8 cellular contexts compared by ENCODE assay signal in the genomic region with DNA sequence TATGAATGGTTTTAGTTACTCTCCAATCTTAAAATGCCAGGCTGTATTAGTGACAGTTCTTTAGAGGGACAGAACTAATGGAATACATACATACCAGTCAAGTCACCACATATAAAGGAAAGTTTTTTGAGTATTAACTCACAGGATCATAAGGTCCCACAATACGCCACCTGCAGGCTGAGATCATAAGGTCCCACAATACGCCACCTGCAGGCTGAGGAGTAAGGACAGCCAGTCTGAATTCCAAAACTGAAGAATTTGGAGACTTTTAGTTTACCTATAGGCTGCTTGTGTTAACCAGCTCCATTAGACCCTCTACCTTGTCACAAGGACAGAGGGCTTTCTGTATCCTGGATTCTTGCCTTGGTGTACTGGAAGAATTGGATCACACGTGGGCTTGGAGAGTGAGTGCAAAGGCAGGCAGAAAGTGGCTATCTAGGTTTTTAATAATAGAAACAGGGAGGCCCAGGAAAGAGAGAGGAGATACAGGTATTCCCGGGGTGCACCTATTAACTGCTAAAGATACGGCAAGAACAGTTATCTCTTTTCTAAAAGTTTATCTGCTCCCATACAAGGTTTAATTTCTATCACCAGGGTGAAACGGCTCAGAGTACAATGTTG.
DNase-seq lines count a peak whose midpoint lies in the region; ATAC-seq and TF ChIP-seq lines count a peak whose summit lies in the region.

No MANE protein-coding gene starts in this region.

- no peak overlapping the region for H2AFZ ChIP-seq in osteoblast (ENCODE audit: low read length)

- H3K4me3 ChIP-seq in colonic mucosa (no peak overlapping the region), upper lobe of left lung (no peak overlapping the region), osteoblast (ENCODE audit: insufficient read depth, low read length) (no peak overlapping the region)

- peak; percentile 8 for DNase-seq in activated CD4-positive, alpha-beta T cell treated with anti-CD3 and anti-CD28 coated beads for 48 hours
- no peak for DNase-seq in activated CD4-positive, alpha-beta T cell treated with anti-CD3 and anti-CD28 coated beads for 4 hours
- DNase-seq in NAMALWA (ENCODE audit: low spot score) (peak; percentile 76), colonic mucosa (peak; percentile 20), upper lobe of left lung (no peak), dedifferentiated amniotic fluid mesenchymal stem cell (ENCODE audit: extremely low spot score) (no peak), osteoblast (ENCODE audit: insufficient read length, low spot score, missing footprints) (no peak)

- ATAC-seq in HG02642 (IDR thresholded peaks at IDR 0.05; ENCODE audit: poor library complexity, unreplicated experiment) (peak; percentile 92), upper lobe of left lung (ENCODE audit: low FRiP score in 2 of 2) (peak in 1 of 2 donors; percentile 32)

- WGBS in upper lobe of left lung, 2 donors: 80 to 82% methylated on average over 6 of the region's 6 CpGs

- no peaks in the 10 kb centered on the region for H3K79me2 ChIP-seq in osteoblast (ENCODE audit: insufficient read depth, low read length)

- H3K36me3 ChIP-seq in colonic mucosa (no peaks in the 10 kb centered on the region), upper lobe of left lung (no peaks in the 10 kb centered on the region), osteoblast (ENCODE audit: insufficient read depth, low read length) (no peaks in the 10 kb centered on the region)

- H3K4me2 ChIP-seq in osteoblast (ENCODE audit: insufficient read depth, low read length): no peak overlapping the region

- H3K27me3 ChIP-seq in colonic mucosa: no peaks in the 10 kb centered on the region
- H3K27me3 ChIP-seq in upper lobe of left lung: no peaks in the 10 kb centered on the region
- H3K27me3 ChIP-seq in osteoblast (ENCODE audit: insufficient read depth, low read length): no peaks in the 10 kb centered on the region

- intact Hi-C loops in colonic mucosa (cut with DNase I): no loop called here

- TF ChIP-seq CTCF in colonic mucosa (IDR thresholded peaks at IDR 0.05) (peak; percentile 24), upper lobe of left lung (IDR thresholded peaks at IDR 0.05) (peak in 4 of 6 experiments; percentile 10 to 25 (median 20)), osteoblast (IDR thresholded peaks at IDR 0.05; ENCODE audit: extremely low read depth, low read depth, low read length) (no peak)

- no peak for TF ChIP-seq POLR2A in upper lobe of left lung (IDR thresholded peaks at IDR 0.05)

- H3K9ac ChIP-seq in colonic mucosa (ENCODE audit: low read depth in 2 of 2, low read length in 2 of 2): no peak overlapping the region

- H3K27ac ChIP-seq in colonic mucosa (no peak overlapping the region), upper lobe of left lung (no peak overlapping the region), osteoblast (ENCODE audit: low read depth, low read length) (no peak overlapping the region)

- TF ChIP-seq EP300 in upper lobe of left lung (IDR thresholded peaks at IDR 0.05): no peak

- H3K9me3 ChIP-seq in colonic mucosa: no peaks in the 10 kb centered on the region
- H3K9me3 ChIP-seq in upper lobe of left lung: no peaks in the 10 kb centered on the region
- H3K9me3 ChIP-seq in osteoblast (ENCODE audit: low read depth, low read length): no peaks in the 10 kb centered on the region

- no peaks in the 10 kb centered on the region for H4K20me1 ChIP-seq in osteoblast (ENCODE audit: insufficient read depth, low read length)

- H3K4me1 ChIP-seq in colonic mucosa: no peaks in the 10 kb centered on the region
- H3K4me1 ChIP-seq in upper lobe of left lung: no peaks in the 10 kb centered on the region
- H3K4me1 ChIP-seq in osteoblast (ENCODE audit: insufficient read depth, low read length): no peaks in the 10 kb centered on the region

Comparison
In these comparisons a context has a peak if more than half of its experiments do, and no peak if none do; other contexts are left out.
1. DNase-seq: peak in activated CD4-positive, alpha-beta T cell treated with anti-CD3 and anti-CD28 coated beads for 48 hours (single experiment), NAMALWA (single experiment) and colonic mucosa (single experiment); none in activated CD4-positive, alpha-beta T cell treated with anti-CD3 and anti-CD28 coated beads for 4 hours (0 of 2), upper lobe of left lung (0 of 2), dedifferentiated amniotic fluid mesenchymal stem cell (single experiment) and osteoblast (single experiment).